Comparison of ENCODE assay signal across 1 cellular context in the genomic region with DNA sequence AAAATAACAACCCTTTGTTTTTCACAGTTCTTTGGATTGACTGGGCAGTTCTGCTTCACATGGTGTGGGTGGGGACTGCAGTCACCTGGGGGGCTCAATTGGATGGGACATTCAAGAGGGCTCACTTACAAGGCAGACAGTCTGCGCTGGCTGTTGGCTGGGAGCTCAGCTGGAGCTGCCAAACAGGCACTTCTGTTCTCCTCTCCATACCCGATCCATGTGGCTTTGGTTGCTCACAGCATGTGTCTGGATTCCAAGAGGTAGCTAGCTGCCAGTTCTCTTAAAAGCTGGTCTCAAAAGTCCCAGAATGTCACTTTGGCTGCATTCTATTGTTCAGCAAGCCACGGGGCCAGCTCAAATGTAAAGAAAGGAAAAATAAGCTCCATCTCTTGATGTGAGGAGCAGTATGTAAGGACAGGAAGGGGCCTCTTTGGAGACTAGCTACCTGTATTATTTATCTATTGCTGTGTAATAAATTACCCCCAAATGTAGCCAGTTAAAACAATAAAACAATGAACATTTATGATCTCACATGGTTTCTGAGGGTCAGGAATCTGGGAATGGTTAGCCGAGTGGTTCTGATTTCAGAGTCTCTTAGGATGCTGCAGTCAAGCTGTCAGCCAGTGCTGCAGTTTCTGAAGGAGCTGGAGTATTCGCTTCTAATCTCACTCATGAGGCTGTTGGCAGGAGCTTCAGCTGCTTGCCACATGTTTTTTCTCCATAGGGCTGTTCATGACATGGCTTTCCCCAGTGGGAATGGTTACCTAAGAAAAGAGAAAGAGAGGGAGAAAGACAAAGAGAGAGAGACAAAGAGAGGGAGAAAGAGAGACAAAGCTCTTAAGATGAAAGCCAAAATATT.
TF ChIP-seq lines count a peak whose summit lies in the region.

No MANE protein-coding gene starts in this region.

TF ChIP-seq in GM23338, 12 proteins besides CTCF, POLR2A, EP300 and RAD21 (continued from another document):
- TF ChIP-seq, protein P1, sequence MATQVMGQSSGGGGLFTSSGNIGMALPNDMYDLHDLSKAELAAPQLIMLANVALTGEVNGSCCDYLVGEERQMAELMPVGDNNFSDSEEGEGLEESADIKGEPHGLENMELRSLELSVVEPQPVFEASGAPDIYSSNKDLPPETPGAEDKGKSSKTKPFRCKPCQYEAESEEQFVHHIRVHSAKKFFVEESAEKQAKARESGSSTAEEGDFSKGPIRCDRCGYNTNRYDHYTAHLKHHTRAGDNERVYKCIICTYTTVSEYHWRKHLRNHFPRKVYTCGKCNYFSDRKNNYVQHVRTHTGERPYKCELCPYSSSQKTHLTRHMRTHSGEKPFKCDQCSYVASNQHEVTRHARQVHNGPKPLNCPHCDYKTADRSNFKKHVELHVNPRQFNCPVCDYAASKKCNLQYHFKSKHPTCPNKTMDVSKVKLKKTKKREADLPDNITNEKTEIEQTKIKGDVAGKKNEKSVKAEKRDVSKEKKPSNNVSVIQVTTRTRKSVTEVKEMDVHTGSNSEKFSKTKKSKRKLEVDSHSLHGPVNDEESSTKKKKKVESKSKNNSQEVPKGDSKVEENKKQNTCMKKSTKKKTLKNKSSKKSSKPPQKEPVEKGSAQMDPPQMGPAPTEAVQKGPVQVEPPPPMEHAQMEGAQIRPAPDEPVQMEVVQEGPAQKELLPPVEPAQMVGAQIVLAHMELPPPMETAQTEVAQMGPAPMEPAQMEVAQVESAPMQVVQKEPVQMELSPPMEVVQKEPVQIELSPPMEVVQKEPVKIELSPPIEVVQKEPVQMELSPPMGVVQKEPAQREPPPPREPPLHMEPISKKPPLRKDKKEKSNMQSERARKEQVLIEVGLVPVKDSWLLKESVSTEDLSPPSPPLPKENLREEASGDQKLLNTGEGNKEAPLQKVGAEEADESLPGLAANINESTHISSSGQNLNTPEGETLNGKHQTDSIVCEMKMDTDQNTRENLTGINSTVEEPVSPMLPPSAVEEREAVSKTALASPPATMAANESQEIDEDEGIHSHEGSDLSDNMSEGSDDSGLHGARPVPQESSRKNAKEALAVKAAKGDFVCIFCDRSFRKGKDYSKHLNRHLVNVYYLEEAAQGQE (IDR thresholded peaks at IDR 0.05; ENCODE audit: unreplicated experiment): no peak
- TF ChIP-seq ZNF114 (CRISPR knock-in tag; IDR thresholded peaks at IDR 0.05): no peak
- TF ChIP-seq, protein P2, sequence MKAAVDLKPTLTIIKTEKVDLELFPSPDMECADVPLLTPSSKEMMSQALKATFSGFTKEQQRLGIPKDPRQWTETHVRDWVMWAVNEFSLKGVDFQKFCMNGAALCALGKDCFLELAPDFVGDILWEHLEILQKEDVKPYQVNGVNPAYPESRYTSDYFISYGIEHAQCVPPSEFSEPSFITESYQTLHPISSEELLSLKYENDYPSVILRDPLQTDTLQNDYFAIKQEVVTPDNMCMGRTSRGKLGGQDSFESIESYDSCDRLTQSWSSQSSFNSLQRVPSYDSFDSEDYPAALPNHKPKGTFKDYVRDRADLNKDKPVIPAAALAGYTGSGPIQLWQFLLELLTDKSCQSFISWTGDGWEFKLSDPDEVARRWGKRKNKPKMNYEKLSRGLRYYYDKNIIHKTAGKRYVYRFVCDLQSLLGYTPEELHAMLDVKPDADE (IDR thresholded peaks at IDR 0.05): no peak
